Comparison of ENCODE assay signal across 17 cellular contexts in the genomic region with DNA sequence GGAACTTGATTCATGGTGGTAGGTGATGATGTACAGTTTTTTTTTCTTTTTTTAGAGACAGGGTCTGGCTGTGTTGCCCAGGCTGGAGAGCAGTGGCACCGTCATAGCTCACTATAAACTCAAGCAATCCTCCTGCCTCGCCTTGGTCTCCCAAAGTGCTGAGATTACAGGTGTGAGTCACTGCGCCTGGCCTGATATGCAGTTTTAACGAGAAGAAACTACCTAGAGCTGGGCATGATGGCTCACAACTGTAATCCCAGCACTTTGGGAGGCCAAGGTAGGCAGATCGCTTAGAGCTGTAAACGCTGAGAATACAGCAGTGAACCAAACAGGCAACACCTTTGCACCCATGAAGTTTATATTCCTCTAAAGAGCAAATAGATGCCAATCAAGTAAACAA.
"Had no signal": no experiment of that assay in that cellular context is flagged by ENCODE, and none has a peak within 500 bp of the region (broad histone marks: within the 10 kb centered on the region; RNA-seq: fewer than 3 reads in every experiment).

No MANE protein-coding gene starts in this region.

- H3K27ac Mint-ChIP-seq: activated CD4-positive, alpha-beta T cell treated with anti-CD3 and anti-CD28 coated beads, Interleukin-2, amount 10 ng/mL, durations not matched to agents 24 days and 14 days; activated CD8-positive, alpha-beta T cell treated with anti-CD3 and anti-CD28 coated beads, Interleukin-2, amount 10 ng/mL, durations not matched to agents 7 days and 5 days; activated naive CD4-positive, alpha-beta T cell treated with anti-CD3 and anti-CD28 coated beads, Interleukin-2, amount 50 U/mL, for 24 hours; memory B cell had no signal

- H3K27me3 Mint-ChIP-seq: activated naive CD4-positive, alpha-beta T cell treated with anti-CD3 and anti-CD28 coated beads, Interleukin-2, amount 50 U/mL, for 24 hours; memory B cell had no signal

- H3K4me3 ChIP-seq: coronary artery, gastroesophageal sphincter, heart left ventricle, ovary, tibial nerve had no signal

- DNase-seq: activated CD4-positive, alpha-beta T cell treated with anti-CD3 and anti-CD28 coated beads, Interleukin-2, amount 10 ng/mL, durations not matched to agents 24 days and 14 days; activated CD8-positive, alpha-beta memory T cell treated with anti-CD3 and anti-CD28 coated beads, Interleukin-2, amount 50 U/mL, for 4 hours; activated CD8-positive, alpha-beta T cell treated with anti-CD3 and anti-CD28 coated beads, Interleukin-2, amount 10 ng/mL, durations not matched to agents 7 days and 5 days; activated effector memory CD4-positive, alpha-beta T cell treated with Interleukin-2 at 50 U/mL for 16 hours; activated T-cell treated with anti-CD3 and anti-CD28 coated beads, Interleukin-2, amount 50 U/mL, for 4 hours; heart left ventricle; naive thymus-derived CD8-positive, alpha-beta T cell; ovary; stimulated activated CD4-positive, alpha-beta T cell treated with anti-CD3 and anti-CD28 coated beads, Interleukin-12 subunit alpha, Interleukin-12 subunit beta, amount 100 ng/mL, for 4 hours; stimulated activated CD4-positive, alpha-beta T cell treated with anti-CD3 and anti-CD28 coated beads, Interleukin-1b, Interleukin-23, amount 100 ng/mL, for 48 hours; stimulated activated naive CD4-positive, alpha-beta T cell treated with Interleukin-2 at 50 U/mL for 16 hours; T1000 had no signal

- H3K9me3 ChIP-seq: gastroesophageal sphincter, heart left ventricle, ovary, tibial nerve had no signal

- H3K4me1 ChIP-seq: tibial nerve had no signal

- H3K36me3 ChIP-seq: gastroesophageal sphincter, heart left ventricle, ovary, tibial nerve had no signal

- H3K9me3 Mint-ChIP-seq: activated CD4-positive, alpha-beta T cell treated with anti-CD3 and anti-CD28 coated beads, Interleukin-2, amount 10 ng/mL, durations not matched to agents 24 days and 14 days; activated naive CD4-positive, alpha-beta T cell treated with anti-CD3 and anti-CD28 coated beads, Interleukin-2, amount 50 U/mL, for 24 hours; activated T-cell treated with anti-CD3 and anti-CD28 coated beads, Interleukin-2, amount 50 U/mL, for 4 hours; memory B cell; naive thymus-derived CD8-positive, alpha-beta T cell had no signal

- H3K36me3 Mint-ChIP-seq: activated naive CD4-positive, alpha-beta T cell treated with anti-CD3 and anti-CD28 coated beads, Interleukin-2, amount 50 U/mL, for 24 hours; memory B cell; naive thymus-derived CD8-positive, alpha-beta T cell had no signal

- H3K4me1 Mint-ChIP-seq: activated CD4-positive, alpha-beta T cell treated with anti-CD3 and anti-CD28 coated beads, Interleukin-2, amount 10 ng/mL, durations not matched to agents 24 days and 14 days; activated naive CD4-positive, alpha-beta T cell treated with anti-CD3 and anti-CD28 coated beads, Interleukin-2, amount 50 U/mL, for 24 hours had no signal

- H3K27me3 ChIP-seq: gastroesophageal sphincter, heart left ventricle, ovary, tibial nerve had no signal

- ATAC-seq: activated CD8-positive, alpha-beta T cell treated with anti-CD3 and anti-CD28 coated beads, Interleukin-2, amount 10 ng/mL, durations not matched to agents 7 days and 5 days; activated T-cell treated with anti-CD3 and anti-CD28 coated beads, Interleukin-2, amount 50 U/mL, for 4 hours; gastroesophageal sphincter; naive thymus-derived CD8-positive, alpha-beta T cell had no signal

- H3K4me3 Mint-ChIP-seq: activated CD4-positive, alpha-beta T cell treated with anti-CD3 and anti-CD28 coated beads, Interleukin-2, amount 10 ng/mL, durations not matched to agents 24 days and 14 days; activated CD8-positive, alpha-beta T cell treated with anti-CD3 and anti-CD28 coated beads, Interleukin-2, amount 10 ng/mL, durations not matched to agents 7 days and 5 days; activated naive CD4-positive, alpha-beta T cell treated with anti-CD3 and anti-CD28 coated beads, Interleukin-2, amount 50 U/mL, for 24 hours; activated T-cell treated with anti-CD3 and anti-CD28 coated beads, Interleukin-2, amount 50 U/mL, for 4 hours; memory B cell; naive thymus-derived CD8-positive, alpha-beta T cell had no signal

- H3K27ac ChIP-seq: coronary artery, gastroesophageal sphincter, ovary, tibial nerve had no signal
